Comparison of ENCODE assay signal across 1 cellular context in the genomic region with DNA sequence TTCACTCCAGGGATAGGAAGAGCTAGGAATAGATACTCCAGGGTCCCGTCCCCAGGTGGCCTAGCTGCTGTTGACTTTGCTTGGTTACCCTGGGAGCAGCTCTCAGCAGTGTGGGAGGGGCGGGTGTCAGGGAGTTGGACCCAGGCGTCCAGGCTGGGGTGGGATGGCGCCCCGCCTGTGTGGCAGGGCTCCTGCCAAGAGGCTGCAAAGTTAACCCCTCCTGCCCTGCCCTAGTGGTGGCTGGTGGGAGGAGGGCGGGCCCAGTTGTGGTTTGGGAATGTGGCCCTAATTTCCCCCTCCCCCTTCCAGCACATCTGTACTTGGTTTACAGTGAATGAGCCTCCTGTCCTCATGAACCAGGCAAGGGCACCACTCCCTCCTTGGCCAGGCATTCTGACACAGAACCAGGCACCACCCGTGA.
TF ChIP-seq lines count a peak whose summit lies in the region.

No MANE protein-coding gene starts in this region.

TF ChIP-seq in WTC11, 78 proteins besides CTCF, POLR2A, EP300 and RAD21 (continued from another document):
- TF ChIP-seq, protein P1, sequence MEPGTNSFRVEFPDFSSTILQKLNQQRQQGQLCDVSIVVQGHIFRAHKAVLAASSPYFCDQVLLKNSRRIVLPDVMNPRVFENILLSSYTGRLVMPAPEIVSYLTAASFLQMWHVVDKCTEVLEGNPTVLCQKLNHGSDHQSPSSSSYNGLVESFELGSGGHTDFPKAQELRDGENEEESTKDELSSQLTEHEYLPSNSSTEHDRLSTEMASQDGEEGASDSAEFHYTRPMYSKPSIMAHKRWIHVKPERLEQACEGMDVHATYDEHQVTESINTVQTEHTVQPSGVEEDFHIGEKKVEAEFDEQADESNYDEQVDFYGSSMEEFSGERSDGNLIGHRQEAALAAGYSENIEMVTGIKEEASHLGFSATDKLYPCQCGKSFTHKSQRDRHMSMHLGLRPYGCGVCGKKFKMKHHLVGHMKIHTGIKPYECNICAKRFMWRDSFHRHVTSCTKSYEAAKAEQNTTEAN (CRISPR knock-in tag; IDR thresholded peaks at IDR 0.05): no peak
- TF ChIP-seq, protein P2, sequence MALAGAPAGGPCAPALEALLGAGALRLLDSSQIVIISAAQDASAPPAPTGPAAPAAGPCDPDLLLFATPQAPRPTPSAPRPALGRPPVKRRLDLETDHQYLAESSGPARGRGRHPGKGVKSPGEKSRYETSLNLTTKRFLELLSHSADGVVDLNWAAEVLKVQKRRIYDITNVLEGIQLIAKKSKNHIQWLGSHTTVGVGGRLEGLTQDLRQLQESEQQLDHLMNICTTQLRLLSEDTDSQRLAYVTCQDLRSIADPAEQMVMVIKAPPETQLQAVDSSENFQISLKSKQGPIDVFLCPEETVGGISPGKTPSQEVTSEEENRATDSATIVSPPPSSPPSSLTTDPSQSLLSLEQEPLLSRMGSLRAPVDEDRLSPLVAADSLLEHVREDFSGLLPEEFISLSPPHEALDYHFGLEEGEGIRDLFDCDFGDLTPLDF (CRISPR knock-in tag; IDR thresholded peaks at IDR 0.05): no peak
- TF ChIP-seq, protein P3, sequence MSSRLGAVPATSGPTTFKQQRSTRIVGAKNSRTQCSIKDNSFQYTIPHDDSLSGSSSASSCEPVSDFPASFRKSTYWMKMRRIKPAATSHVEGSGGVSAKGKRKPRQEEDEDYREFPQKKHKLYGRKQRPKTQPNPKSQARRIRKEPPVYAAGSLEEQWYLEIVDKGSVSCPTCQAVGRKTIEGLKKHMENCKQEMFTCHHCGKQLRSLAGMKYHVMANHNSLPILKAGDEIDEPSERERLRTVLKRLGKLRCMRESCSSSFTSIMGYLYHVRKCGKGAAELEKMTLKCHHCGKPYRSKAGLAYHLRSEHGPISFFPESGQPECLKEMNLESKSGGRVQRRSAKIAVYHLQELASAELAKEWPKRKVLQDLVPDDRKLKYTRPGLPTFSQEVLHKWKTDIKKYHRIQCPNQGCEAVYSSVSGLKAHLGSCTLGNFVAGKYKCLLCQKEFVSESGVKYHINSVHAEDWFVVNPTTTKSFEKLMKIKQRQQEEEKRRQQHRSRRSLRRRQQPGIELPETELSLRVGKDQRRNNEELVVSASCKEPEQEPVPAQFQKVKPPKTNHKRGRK (CRISPR knock-in tag; IDR thresholded peaks at IDR 0.05; ENCODE audit: borderline replicate concordance): no peak
- TF ChIP-seq NR1H2 (CRISPR knock-in tag; IDR thresholded peaks at IDR 0.05) (no peak), FOXP1 (CRISPR knock-in tag; IDR thresholded peaks at IDR 0.05; ENCODE audit: borderline replicate concordance) (no peak), RORB (CRISPR knock-in tag; IDR thresholded peaks at IDR 0.05) (no peak), ZNF671 (CRISPR knock-in tag; IDR thresholded peaks at IDR 0.05) (no peak), IRF2 (CRISPR knock-in tag; IDR thresholded peaks at IDR 0.05; ENCODE audit: borderline replicate concordance, low read depth) (no peak), MYBL2 (CRISPR knock-in tag; IDR thresholded peaks at IDR 0.05) (no peak), TEAD4 (CRISPR knock-in tag; IDR thresholded peaks at IDR 0.05) (no peak)
- TF ChIP-seq, protein P4, sequence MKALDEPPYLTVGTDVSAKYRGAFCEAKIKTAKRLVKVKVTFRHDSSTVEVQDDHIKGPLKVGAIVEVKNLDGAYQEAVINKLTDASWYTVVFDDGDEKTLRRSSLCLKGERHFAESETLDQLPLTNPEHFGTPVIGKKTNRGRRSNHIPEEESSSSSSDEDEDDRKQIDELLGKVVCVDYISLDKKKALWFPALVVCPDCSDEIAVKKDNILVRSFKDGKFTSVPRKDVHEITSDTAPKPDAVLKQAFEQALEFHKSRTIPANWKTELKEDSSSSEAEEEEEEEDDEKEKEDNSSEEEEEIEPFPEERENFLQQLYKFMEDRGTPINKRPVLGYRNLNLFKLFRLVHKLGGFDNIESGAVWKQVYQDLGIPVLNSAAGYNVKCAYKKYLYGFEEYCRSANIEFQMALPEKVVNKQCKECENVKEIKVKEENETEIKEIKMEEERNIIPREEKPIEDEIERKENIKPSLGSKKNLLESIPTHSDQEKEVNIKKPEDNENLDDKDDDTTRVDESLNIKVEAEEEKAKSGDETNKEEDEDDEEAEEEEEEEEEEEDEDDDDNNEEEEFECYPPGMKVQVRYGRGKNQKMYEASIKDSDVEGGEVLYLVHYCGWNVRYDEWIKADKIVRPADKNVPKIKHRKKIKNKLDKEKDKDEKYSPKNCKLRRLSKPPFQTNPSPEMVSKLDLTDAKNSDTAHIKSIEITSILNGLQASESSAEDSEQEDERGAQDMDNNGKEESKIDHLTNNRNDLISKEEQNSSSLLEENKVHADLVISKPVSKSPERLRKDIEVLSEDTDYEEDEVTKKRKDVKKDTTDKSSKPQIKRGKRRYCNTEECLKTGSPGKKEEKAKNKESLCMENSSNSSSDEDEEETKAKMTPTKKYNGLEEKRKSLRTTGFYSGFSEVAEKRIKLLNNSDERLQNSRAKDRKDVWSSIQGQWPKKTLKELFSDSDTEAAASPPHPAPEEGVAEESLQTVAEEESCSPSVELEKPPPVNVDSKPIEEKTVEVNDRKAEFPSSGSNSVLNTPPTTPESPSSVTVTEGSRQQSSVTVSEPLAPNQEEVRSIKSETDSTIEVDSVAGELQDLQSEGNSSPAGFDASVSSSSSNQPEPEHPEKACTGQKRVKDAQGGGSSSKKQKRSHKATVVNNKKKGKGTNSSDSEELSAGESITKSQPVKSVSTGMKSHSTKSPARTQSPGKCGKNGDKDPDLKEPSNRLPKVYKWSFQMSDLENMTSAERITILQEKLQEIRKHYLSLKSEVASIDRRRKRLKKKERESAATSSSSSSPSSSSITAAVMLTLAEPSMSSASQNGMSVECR (CRISPR knock-in tag; IDR thresholded peaks at IDR 0.05; ENCODE audit: borderline replicate concordance): no peak
- TF ChIP-seq, protein P5, sequence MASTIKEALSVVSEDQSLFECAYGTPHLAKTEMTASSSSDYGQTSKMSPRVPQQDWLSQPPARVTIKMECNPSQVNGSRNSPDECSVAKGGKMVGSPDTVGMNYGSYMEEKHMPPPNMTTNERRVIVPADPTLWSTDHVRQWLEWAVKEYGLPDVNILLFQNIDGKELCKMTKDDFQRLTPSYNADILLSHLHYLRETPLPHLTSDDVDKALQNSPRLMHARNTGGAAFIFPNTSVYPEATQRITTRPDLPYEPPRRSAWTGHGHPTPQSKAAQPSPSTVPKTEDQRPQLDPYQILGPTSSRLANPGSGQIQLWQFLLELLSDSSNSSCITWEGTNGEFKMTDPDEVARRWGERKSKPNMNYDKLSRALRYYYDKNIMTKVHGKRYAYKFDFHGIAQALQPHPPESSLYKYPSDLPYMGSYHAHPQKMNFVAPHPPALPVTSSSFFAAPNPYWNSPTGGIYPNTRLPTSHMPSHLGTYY (CRISPR knock-in tag; IDR thresholded peaks at IDR 0.05): no peak
- TF ChIP-seq, protein P6, sequence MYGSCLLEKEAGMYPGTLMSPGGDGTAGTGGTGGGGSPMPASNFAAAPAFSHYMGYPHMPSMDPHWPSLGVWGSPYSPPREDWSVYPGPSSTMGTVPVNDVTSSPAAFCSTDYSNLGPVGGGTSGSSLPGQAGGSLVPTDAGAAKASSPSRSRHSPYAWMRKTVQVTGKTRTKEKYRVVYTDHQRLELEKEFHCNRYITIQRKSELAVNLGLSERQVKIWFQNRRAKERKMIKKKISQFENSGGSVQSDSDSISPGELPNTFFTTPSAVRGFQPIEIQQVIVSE (CRISPR knock-in tag; IDR thresholded peaks at IDR 0.05; ENCODE audit: borderline replicate concordance): no peak
